ENCODE assay signal across 33 cellular contexts in the genomic region with DNA sequence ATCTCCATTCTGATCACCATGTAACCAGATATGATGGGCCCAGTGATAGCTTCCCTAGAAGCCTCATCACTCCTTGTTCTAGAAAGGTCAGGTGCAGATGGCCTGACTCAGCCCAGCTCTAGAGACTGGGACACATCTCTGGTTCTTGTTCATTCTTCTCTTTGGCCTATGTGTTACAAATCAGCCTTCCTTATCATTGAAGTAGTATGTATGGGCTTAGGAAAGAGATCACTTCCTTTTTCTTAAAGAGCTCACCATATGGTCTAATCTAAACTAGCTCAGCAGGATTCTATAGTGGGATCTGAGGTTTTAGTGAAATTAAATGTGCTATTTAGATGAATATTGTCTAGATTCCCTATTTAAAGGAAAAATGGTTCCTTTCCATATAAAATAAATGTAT. TPM values are rescaled to one million over a fixed set of nuclear protein-coding genes. Genes with fewer than 3 reads are reported as not detected.
A peak's percentile ranks its signal among the peaks of the same experiment; 100 is the strongest.
DNase-seq lines count a peak whose midpoint lies in the region; ATAC-seq and TF ChIP-seq lines count a peak whose summit lies in the region.
"Had no signal": no experiment of that assay in that cellular context is flagged by ENCODE, and none has a peak within 500 bp of the region (broad histone marks: within the 10 kb centered on the region; RNA-seq: fewer than 3 reads in every experiment).

No MANE protein-coding gene starts in this region.

- peak overlapping the region; percentile 32 to 69 (median 61) for H3K4me2 ChIP-seq in BLaER1 treated with 17β-estradiol and CSF1 and Interleukin-3, amounts not matched to agents 10 nM and 100 nM
- H3K4me2 ChIP-seq in IMR-90 (ENCODE audit: low read depth, low read length): no peak overlapping the region
- H3K4me2 ChIP-seq in OCI-LY7 (ENCODE audit: low read length): peak overlapping the region; percentile 59
- H3K4me2 ChIP-seq: GM23338 had no signal

- H2BK15ac ChIP-seq in IMR-90 (ENCODE audit: low read depth, low read length): no peak overlapping the region

- H2BK120ac ChIP-seq in IMR-90 (ENCODE audit: low read depth, low read length): no peak overlapping the region

- CTCF ChIA-PET in IMR-90 (lab: Yijun Ruan, JAX) (interaction anchor here (1.0 kb wide), 1 partner anchor 166 kb away, joined by 5 read pairs; the partner anchor contains the start of gene CAB39L), OCI-LY7 (lab: Charles Lee; ENCODE audit: unreplicated experiment) (interaction anchor here (0.6 to 1.0 kb wide), 2 partner anchors 10 to 15 kb away, joined by 3 read pairs; no protein-coding TSS in a partner anchor), activated B cell treated with CpG ODN at 0.5 μM for 24 hours (lab: Charles Lee) (interaction anchor here (0.5 to 1.3 kb wide), 3 partner anchors 14 to 309 kb away, joined by 3 to 7 read pairs (median 3); no protein-coding TSS in a partner anchor)

- H3K9ac ChIP-seq in BLaER1 treated with 17β-estradiol and CSF1 and Interleukin-3, amounts not matched to agents 10 nM and 100 nM: no peak overlapping the region
- no peak overlapping the region for H3K9ac ChIP-seq in IMR-90 (ENCODE audit: low read depth, low read length)

- no peaks in the 10 kb centered on the region for H4K20me1 ChIP-seq in BLaER1 treated with 17β-estradiol and CSF1 and Interleukin-3, amounts not matched to agents 10 nM and 100 nM
- H4K20me1 ChIP-seq in IMR-90 (ENCODE audit: insufficient read depth, low read length) (no peaks in the 10 kb centered on the region), OCI-LY7 (ENCODE audit: insufficient read depth, low read length) (no peaks in the 10 kb centered on the region)

- H3K4ac ChIP-seq in IMR-90 (ENCODE audit: low read depth, low read length): no peak overlapping the region

- H3K27me3 ChIP-seq in BLaER1 treated with 17β-estradiol and CSF1 and Interleukin-3, amounts not matched to agents 10 nM and 100 nM: no peaks in the 10 kb centered on the region
- no peaks in the 10 kb centered on the region for H3K27me3 ChIP-seq in IMR-90 (ENCODE audit: control insufficient read depth, insufficient read depth, low read length)
- H3K27me3 ChIP-seq: ovary, Peyer's patch, right lobe of liver, SJCRH30, vagina had no signal

- no peak overlapping the region for H4K5ac ChIP-seq in IMR-90 (ENCODE audit: low read depth, low read length)

- ATAC-seq in IMR-90 (ENCODE audit: low read depth) (no peak), activated B cell treated with CpG ODN at 0.5 μM for 24 hours (ENCODE audit: low read depth) (peak; percentile 35), HG02884 (IDR thresholded peaks at IDR 0.05; ENCODE audit: unreplicated experiment) (no peak), GM21423 (IDR thresholded peaks at IDR 0.05; ENCODE audit: unreplicated experiment) (no peak), GM21381 (IDR thresholded peaks at IDR 0.05; ENCODE audit: unreplicated experiment) (no peak)
- ATAC-seq: activated naive CD4-positive, alpha-beta T cell treated with anti-CD3 and anti-CD28 coated beads, Interleukin-2, amount 50 U/mL, for 72 hours; GM23338; right lobe of liver had no signal

- dilution Hi-C loops in IMR-90 (cut with HindIII; ENCODE audit: low sequenced_read_pairs, unreplicated experiment): no loop called here

- H3K9me1 ChIP-seq in IMR-90 (ENCODE audit: insufficient read depth, low read length): no peaks in the 10 kb centered on the region

- peaks cover 17 to 20% (median 18%) of the 10 kb centered on the region in 11 experiments for H3K9me3 ChIP-seq in BLaER1 treated with 17β-estradiol and CSF1 and Interleukin-3, amounts not matched to agents 10 nM and 100 nM (replicated peaks in 1 of 11)
- no peaks in the 10 kb centered on the region for H3K9me3 ChIP-seq in IMR-90 (ENCODE audit: control insufficient read depth, insufficient read depth, low read length)
- H3K9me3 ChIP-seq in OCI-LY7 (ENCODE audit: low read length): no peaks in the 10 kb centered on the region
- H3K9me3 ChIP-seq: ovary, Peyer's patch, right lobe of liver, SJCRH30, vagina had no signal

- intact Hi-C loops in IMR-90 (cut with micrococcal nuclease): loop anchor here (10.0 kb wide), 1 partner anchor 634 kb away; the partner anchor contains the start of gene FNDC3A
- intact Hi-C loops in OCI-LY7 (cut with micrococcal nuclease; ENCODE audit: unreplicated experiment): loop anchor here (5.0 to 10.0 kb wide), 4 partner anchors 237 to 634 kb away; partner anchors contain the start of genes CDADC1 and FNDC3A
- intact Hi-C loops in activated B cell treated with CpG ODN at 0.5 μM for 24 hours (cut with micrococcal nuclease): loop anchor here (5.0 kb wide), 1 partner anchor 367 kb away; no protein-coding TSS in a partner anchor

- no peaks in the 10 kb centered on the region for H3K36me3 ChIP-seq in BLaER1 treated with 17β-estradiol and CSF1 and Interleukin-3, amounts not matched to agents 10 nM and 100 nM
- no peaks in the 10 kb centered on the region for H3K36me3 ChIP-seq in IMR-90 (ENCODE audit: control insufficient read depth, insufficient read depth, low read length)
- H3K36me3 ChIP-seq in OCI-LY7 (ENCODE audit: insufficient read depth, low read length): no peaks in the 10 kb centered on the region
- H3K36me3 ChIP-seq: ovary, Peyer's patch, right lobe of liver, SJCRH30, vagina had no signal

- in situ Hi-C loops in IMR-90 (cut with MboI; ENCODE audit: low sequenced_read_pairs) (loop anchor here (5.0 kb wide), 1 partner anchor 312 kb away; no protein-coding TSS in a partner anchor), GM13976 (cut with MboI; ENCODE audit: low sequenced_read_pairs, unreplicated experiment) (no loop called here)

- H3K4me1 ChIP-seq in BLaER1 treated with 17β-estradiol and CSF1 and Interleukin-3, amounts not matched to agents 10 nM and 100 nM: peaks cover 36 to 48% (median 42%) of the 10 kb centered on the region in 10 experiments
- no peaks in the 10 kb centered on the region for H3K4me1 ChIP-seq in IMR-90 (ENCODE audit: control insufficient read depth, insufficient read depth, low read length)
- H3K4me1 ChIP-seq in OCI-LY7 (ENCODE audit: insufficient read depth, low read length, poor library complexity, severe bottlenecking): peaks cover 55% of the 10 kb centered on the region
- H3K4me1 ChIP-seq: Peyer's patch, right lobe of liver, SJCRH30, vagina had no signal

- H3K4me3 Mint-ChIP-seq in activated B cell treated with CpG ODN at 0.5 μM for 24 hours: no peak overlapping the region
- H3K4me3 Mint-ChIP-seq: GM23338; HFFc6; nephron; stimulated activated naive CD8-positive, alpha-beta T cell treated with anti-CD3 and anti-CD28 coated beads, Interleukin-15, Interleukin-2, amounts not matched to agents 100 ng/mL and 50 ng/mL, for 24 hours; T-helper 1 cell treated with Interleukin-12 subunit alpha and Interleukin-12 subunit beta and Interleukin-4 antibody, amounts not matched to agents 30 μg/mL and 1 μg/mL, for 36 hours had no signal

- H3K36me3 Mint-ChIP-seq in activated B cell treated with CpG ODN at 0.5 μM for 24 hours (ENCODE audit: low read depth): no peaks in the 10 kb centered on the region
- H3K36me3 Mint-ChIP-seq: activated naive CD4-positive, alpha-beta T cell treated with anti-CD3 and anti-CD28 coated beads, Interleukin-2, amount 50 U/mL, for 72 hours had no signal

- H3K9me2 ChIP-seq in OCI-LY7 (ENCODE audit: insufficient read depth, low read length): no peaks in the 10 kb centered on the region

- peaks cover 24% of the 10 kb centered on the region for H3K4me1 Mint-ChIP-seq in activated B cell treated with CpG ODN at 0.5 μM for 24 hours

- no peak overlapping the region for H2AK5ac ChIP-seq in IMR-90 (ENCODE audit: low read depth, low read length)

- no peak overlapping the region for H2BK20ac ChIP-seq in IMR-90 (ENCODE audit: low read depth, low read length)

- TF ChIP-seq CTCF in IMR-90 (conservative IDR thresholded peaks at IDR 0.05; ENCODE audit: low read depth, low read length) (no peak), OCI-LY7 (conservative IDR thresholded peaks at IDR 0.05; ENCODE audit: low read length) (no peak), activated B cell treated with CpG ODN at 0.5 μM for 24 hours (IDR thresholded peaks at IDR 0.05) (no peak), GM13976 (IDR thresholded peaks at IDR 0.05; ENCODE audit: borderline replicate concordance, control extremely low read depth, extremely low read depth, insufficient read depth, missing control alignments) (no peak)

- H3K79me1 ChIP-seq in IMR-90 (ENCODE audit: low read depth in 1 of 2, low read length in 2 of 2): no peaks in the 10 kb centered on the region

- H3K79me2 ChIP-seq in OCI-LY7 (ENCODE audit: insufficient read depth, low read depth, low read length): no peaks in the 10 kb centered on the region

- POLR2A ChIA-PET in IMR-90 (lab: Charles Lee; ENCODE audit: unreplicated experiment) (interaction anchor here (0.6 to 0.7 kb wide), 2 partner anchors 166 to 810 kb away, joined by 4 to 7 read pairs; no protein-coding TSS in a partner anchor), OCI-LY7 (lab: Charles Lee) (interaction anchor here (0.5 to 2.6 kb wide), 18 partner anchors 8 to 360 kb away, joined by 3 to 29 read pairs (median 4); partner anchors contain the start of genes ARL11, PHF11 and SETDB2), activated B cell treated with CpG ODN at 0.5 μM for 24 hours (lab: Charles Lee) (interaction anchor here (0.5 to 1.8 kb wide), 4 partner anchors 11 to 165 kb away, joined by 3 to 7 read pairs (median 5); partner anchors contain the start of genes CAB39L and SETDB2)

- no peak for TF ChIP-seq RAD21 in IMR-90 (IDR thresholded peaks at IDR 0.05; ENCODE audit: low read length)

- no peak overlapping the region for H3K18ac ChIP-seq in IMR-90 (ENCODE audit: low read depth, low read length)

- H3K27ac Mint-ChIP-seq in activated B cell treated with CpG ODN at 0.5 μM for 24 hours: no peak overlapping the region
- H3K27ac Mint-ChIP-seq: activated naive CD4-positive, alpha-beta T cell treated with anti-CD3 and anti-CD28 coated beads, Interleukin-2, amount 50 U/mL, for 72 hours; activated T-helper 2 cell treated with anti-CD3 and anti-CD28 coated beads, Interferon-gamma antibody, Interleukin-2, Interleukin-4, amounts not matched to agents 10 μg/mL and 5 μg/mL and 100 μg/mL, durations not matched to agents 14 hours and 24 hours and 36 hours; GM23338; HFFc6; nephron; stimulated activated naive CD8-positive, alpha-beta T cell treated with anti-CD3 and anti-CD28 coated beads, Interleukin-15, Interleukin-2, amounts not matched to agents 100 ng/mL and 50 ng/mL, for 24 hours; T-helper 1 cell treated with Interleukin-12 subunit alpha and Interleukin-12 subunit beta and Interleukin-4 antibody, amounts not matched to agents 30 μg/mL and 1 μg/mL, for 36 hours had no signal

- H2AFZ ChIP-seq in IMR-90 (replicated peaks; ENCODE audit: low read length, poor library complexity) (no peak overlapping the region), OCI-LY7 (ENCODE audit: low read length) (peak overlapping the region; percentile 94; the same call in 1 of the 2 replicates)
- H2AFZ ChIP-seq: GM23338 had no signal

- no peak overlapping the region for H3K23ac ChIP-seq in IMR-90 (ENCODE audit: low read depth, low read length)

- H4K8ac ChIP-seq in IMR-90 (ENCODE audit: low read depth in 2 of 2, low read length in 2 of 2): no peak overlapping the region

- H4K91ac ChIP-seq in IMR-90 (ENCODE audit: insufficient read depth, low read depth, low read length): no peak overlapping the region

- H3K14ac ChIP-seq in IMR-90 (replicated peaks; ENCODE audit: low read depth, low read length): no peak overlapping the region

- no peak overlapping the region for H3K56ac ChIP-seq in IMR-90 (ENCODE audit: extremely low read depth, insufficient read depth, low read length)

- DNase-seq in IMR-90: peak; percentile 10
- peak; percentile 47 for DNase-seq in OCI-LY7 (ENCODE audit: low spot score)
- DNase-seq in activated B cell treated with CpG ODN at 0.5 μM for 24 hours: no peak
- DNase-seq in GM13976 (ENCODE audit: low spot score): no peak
- DNase-seq: ACHN; Calu3; caudate nucleus; dermis blood vessel endothelial cell; HFFc6; KG1; midbrain; NCI-H1092; NCI-H2081; NCI-H345; NCI-H748 treated with DMSO at 0.1 percent for 48 hours; ovary; Peyer's patch; right lobe of liver; SJCRH30; stimulated activated CD4-positive, alpha-beta T cell treated with anti-CD3 and anti-CD28 coated beads, Interleukin-12 subunit alpha, Interleukin-12 subunit beta, amount 100 ng/mL, for 4 hours had no signal

- H3K4me3 ChIP-seq in BLaER1 treated with 17β-estradiol and CSF1 and Interleukin-3, amounts not matched to agents 10 nM and 100 nM: no peak overlapping the region
- H3K4me3 ChIP-seq in IMR-90 (ENCODE audit: insufficient read depth, low read depth, low read length) (no peak overlapping the region), OCI-LY7 (ENCODE audit: low read depth, low read length, poor library complexity, severe bottlenecking) (no peak overlapping the region)
- H3K4me3 ChIP-seq: GM23338, ovary, Peyer's patch, right lobe of liver, SJCRH30, vagina had no signal

- H2BK5ac ChIP-seq in IMR-90 (ENCODE audit: low read depth, low read length, poor library complexity, severe bottlenecking): no peak overlapping the region

- H2AK9ac ChIP-seq in IMR-90 (replicated peaks; ENCODE audit: low read depth, low read length, poor library complexity): no peak overlapping the region

- H3K27me3 Mint-ChIP-seq in activated B cell treated with CpG ODN at 0.5 μM for 24 hours: no peaks in the 10 kb centered on the region
- H3K27me3 Mint-ChIP-seq: stimulated activated naive CD8-positive, alpha-beta T cell treated with anti-CD3 and anti-CD28 coated beads, Interleukin-15, Interleukin-2, amounts not matched to agents 100 ng/mL and 50 ng/mL, for 24 hours had no signal

- H3K27ac ChIP-seq in BLaER1 treated with 17β-estradiol and CSF1 and Interleukin-3, amounts not matched to agents 10 nM and 100 nM: peak overlapping the region in 5 of 11 experiments; percentile 11 to 69 (median 57); a peak in 8 of 22 replicates
- no peak overlapping the region for H3K27ac ChIP-seq in IMR-90 (ENCODE audit: insufficient read depth, low read length)
- peak overlapping the region; percentile 71 for H3K27ac ChIP-seq in OCI-LY7 (ENCODE audit: low read depth, low read length, poor library complexity, severe bottlenecking)
- H3K27ac ChIP-seq: C4-2B, ovary, Peyer's patch, right lobe of liver, SJCRH30, vagina had no signal

- BruUV-seq in IMR-90 (replicated peaks; lab: Mats Ljungman, UMichigan) (no TSS peak), OCI-LY7 (replicated peaks; lab: Mats Ljungman, UMichigan) (no TSS peak)

- no peak for TF ChIP-seq POLR2A in IMR-90 (IDR thresholded peaks at IDR 0.05; ENCODE audit: low read depth, low read length)

- peaks cover 7% of the 10 kb centered on the region for H3K9me3 Mint-ChIP-seq in activated B cell treated with CpG ODN at 0.5 μM for 24 hours
- H3K9me3 Mint-ChIP-seq: activated naive CD4-positive, alpha-beta T cell treated with anti-CD3 and anti-CD28 coated beads, Interleukin-2, amount 50 U/mL, for 72 hours; activated T-helper 2 cell treated with anti-CD3 and anti-CD28 coated beads, Interferon-gamma antibody, Interleukin-2, Interleukin-4, amounts not matched to agents 10 μg/mL and 5 μg/mL and 100 μg/mL, durations not matched to agents 14 hours and 24 hours and 36 hours; GM23338; nephron; stimulated activated naive CD8-positive, alpha-beta T cell treated with anti-CD3 and anti-CD28 coated beads, Interleukin-15, Interleukin-2, amounts not matched to agents 100 ng/mL and 50 ng/mL, for 24 hours; T-helper 1 cell treated with Interleukin-12 subunit alpha and Interleukin-12 subunit beta and Interleukin-4 antibody, amounts not matched to agents 30 μg/mL and 1 μg/mL, for 36 hours had no signal

RNA-seq across cellular contexts. Expression of gene ARL11, which starts 19.4 kb away (rescaled TPM):
- not detected in 2 replicates for total RNA-seq in IMR-90 (2012; rRNA removed)
- polyA plus RNA-seq in IMR-90 (2012; rRNA removed): not detected in 2 replicates
- not detected in 2 replicates for polyA plus RNA-seq in IMR-90 (2012; cell fraction: cytosol; rRNA removed)
- polyA plus RNA-seq in IMR-90 (2012; cell fraction: nucleus; rRNA removed; ENCODE audit: low replicate concordance): not detected in 2 replicates
- 5.9 and 8.3 TPM in 2 replicates for total RNA-seq in OCI-LY7 (2014; rRNA removed; shearing (Covaris generic))
- total RNA-seq in OCI-LY7 (2022): 20.5 and 22.6 TPM in 2 replicates
- total RNA-seq in activated B cell treated with CpG ODN at 0.5 μM for 24 hours: 9.5 and 10.7 TPM in 2 replicates
- total RNA-seq: astrocyte, Calu3, HFFc6, SJCRH30 had no signal

RNA-seq across cellular contexts. Expression of gene RCBTB1, which starts 23.6 kb away (rescaled TPM):
- total RNA-seq in IMR-90 (2012; rRNA removed) (11.3 and 16.1 TPM in 2 replicates), OCI-LY7 (2022) (30.6 and 31.1 TPM in 2 replicates), activated B cell treated with CpG ODN at 0.5 μM for 24 hours (19.7 and 22.6 TPM in 2 replicates)
- 9.5 and 11.6 TPM in 2 replicates for polyA plus RNA-seq in IMR-90 (2012; rRNA removed)
- polyA plus RNA-seq in IMR-90 (2012; cell fraction: cytosol; rRNA removed): 3.2 and 3.6 TPM in 2 replicates
- polyA plus RNA-seq in IMR-90 (2012; cell fraction: nucleus; rRNA removed; ENCODE audit: low replicate concordance): 7.4 and 24.5 TPM in 2 replicates
- total RNA-seq in OCI-LY7 (2014; rRNA removed; shearing (Covaris generic)): 13.4 and 15.1 TPM in 2 replicates

Comparison
In these comparisons a context has a peak if more than half of its experiments do, and no peak if none do; other contexts are left out.
1. DNase-seq: peak in IMR-90 (single experiment) and OCI-LY7 (single experiment); none in activated B cell treated with CpG ODN at 0.5 μM for 24 hours (single experiment) and GM13976 (single experiment).